In genomic region chr2:240856151-240856980, GRCh38 we compare ENCODE assay signal across 17 cellular contexts. TPM values are rescaled to one million over a fixed set of nuclear protein-coding genes. Genes with fewer than 3 reads are reported as not detected.
DNase-seq lines count a peak whose midpoint lies in the region; ATAC-seq and TF ChIP-seq lines count a peak whose summit lies in the region.
"Had no signal": no experiment of that assay in that cellular context is flagged by ENCODE, and none has a peak within 500 bp of the region (broad histone marks: within the 10 kb centered on the region; RNA-seq: fewer than 3 reads in every experiment).

No MANE protein-coding gene starts in this region.

- peaks cover 28% of the 10 kb centered on the region for H3K27me3 Mint-ChIP-seq in chondrocyte (ENCODE audit: low read depth)
- peaks cover 3% of the 10 kb centered on the region for H3K27me3 Mint-ChIP-seq in mesothelial cell of epicardium (ENCODE audit: low read depth)
- H3K27me3 Mint-ChIP-seq in activated naive CD8-positive, alpha-beta T cell treated with anti-CD3 and anti-CD28 coated beads for 36 hours: no peaks in the 10 kb centered on the region
- H3K27me3 Mint-ChIP-seq in activated CD4-positive, alpha-beta T cell treated with anti-CD3 and anti-CD28 coated beads for 36 hours: peaks cover 3% of the 10 kb centered on the region

- intact Hi-C loops in activated CD4-positive, alpha-beta T cell treated with anti-CD3 and anti-CD28 coated beads for 36 hours (cut with DNase I, micrococcal nuclease): no loop called here

- DNase-seq in GM12864 (ENCODE audit: low read depth) (no peak), M059J (ENCODE audit: low read depth) (peak; percentile 16), chondrocyte (ENCODE audit: low spot score) (peak; percentile 76), mesothelial cell of epicardium (ENCODE audit: low spot score in 2 of 2, unreplicated experiment in 2 of 2) (no peak), mesenteric fat pad (ENCODE audit: low spot score) (no peak)
- no peak for DNase-seq in activated naive CD8-positive, alpha-beta T cell treated with anti-CD3 and anti-CD28 coated beads for 36 hours
- no peak for DNase-seq in activated CD4-positive, alpha-beta T cell treated with anti-CD3 and anti-CD28 coated beads for 36 hours
- DNase-seq: activated CD4-positive, alpha-beta T cell treated with anti-CD3 and anti-CD28 coated beads, Interleukin-2, amount 50 U/mL, for 48 hours; activated naive CD4-positive, alpha-beta T cell treated with anti-CD3 and anti-CD28 coated beads for 36 hours; NCI-H1048; NCI-H526 treated with DMSO at 0.1 percent for 48 hours; stimulated activated CD4-positive, alpha-beta T cell treated with anti-CD3 and anti-CD28 coated beads, Interleukin-4, amount 100 ng/mL, for 4 hours; T-cell had no signal

- POLR2A ChIA-PET in activated CD4-positive, alpha-beta T cell treated with anti-CD3 and anti-CD28 coated beads for 36 hours (lab: Charles Lee): no interaction called here

- H3K27ac Mint-ChIP-seq in chondrocyte (ENCODE audit: unreplicated experiment) (no peak overlapping the region), mesothelial cell of epicardium (no peak overlapping the region)
- H3K27ac Mint-ChIP-seq in activated naive CD8-positive, alpha-beta T cell treated with anti-CD3 and anti-CD28 coated beads for 36 hours: no peak overlapping the region
- H3K27ac Mint-ChIP-seq in activated CD4-positive, alpha-beta T cell treated with anti-CD3 and anti-CD28 coated beads for 36 hours: no peak overlapping the region
- H3K27ac Mint-ChIP-seq: activated naive CD4-positive, alpha-beta T cell treated with anti-CD3 and anti-CD28 coated beads for 36 hours; T-cell had no signal

- H3K9me3 Mint-ChIP-seq in chondrocyte (ENCODE audit: low read depth): peaks cover 11% of the 10 kb centered on the region
- peaks cover 9% of the 10 kb centered on the region for H3K9me3 Mint-ChIP-seq in mesothelial cell of epicardium
- H3K9me3 Mint-ChIP-seq in activated naive CD8-positive, alpha-beta T cell treated with anti-CD3 and anti-CD28 coated beads for 36 hours: peaks cover 7% of the 10 kb centered on the region
- peaks cover 11% of the 10 kb centered on the region for H3K9me3 Mint-ChIP-seq in activated CD4-positive, alpha-beta T cell treated with anti-CD3 and anti-CD28 coated beads for 36 hours (ENCODE audit: low read depth)

- H3K4me3 ChIP-seq in GM12864 (ENCODE audit: low read depth, low read length): no peak overlapping the region

- TF ChIP-seq CTCF in GM12864 (IDR thresholded peaks at IDR 0.05; ENCODE audit: low read depth, low read length, missing control alignments) (peak; percentile 46), chondrocyte (IDR thresholded peaks at IDR 0.05) (peak; percentile 38), mesothelial cell of epicardium (IDR thresholded peaks at IDR 0.05; ENCODE audit: unreplicated experiment) (peak; percentile 32)

- CTCF ChIA-PET in activated CD4-positive, alpha-beta T cell treated with anti-CD3 and anti-CD28 coated beads for 36 hours (lab: Charles Lee): no interaction called here

- H3K4me1 Mint-ChIP-seq in chondrocyte (ENCODE audit: low read depth): no peaks in the 10 kb centered on the region
- H3K4me1 Mint-ChIP-seq in mesothelial cell of epicardium: peaks cover under 1% of the 10 kb centered on the region
- H3K4me1 Mint-ChIP-seq in activated naive CD8-positive, alpha-beta T cell treated with anti-CD3 and anti-CD28 coated beads for 36 hours: no peaks in the 10 kb centered on the region
- no peaks in the 10 kb centered on the region for H3K4me1 Mint-ChIP-seq in activated CD4-positive, alpha-beta T cell treated with anti-CD3 and anti-CD28 coated beads for 36 hours
- H3K4me1 Mint-ChIP-seq: T-cell had no signal

- ATAC-seq in HG03095 (IDR thresholded peaks at IDR 0.05; ENCODE audit: unreplicated experiment): no peak
- no peak for ATAC-seq in activated CD4-positive, alpha-beta T cell treated with anti-CD3 and anti-CD28 coated beads for 36 hours
- ATAC-seq: T-cell had no signal

- H3K36me3 Mint-ChIP-seq in chondrocyte (ENCODE audit: low read depth): no peaks in the 10 kb centered on the region
- no peaks in the 10 kb centered on the region for H3K36me3 Mint-ChIP-seq in mesothelial cell of epicardium
- H3K36me3 Mint-ChIP-seq in activated naive CD8-positive, alpha-beta T cell treated with anti-CD3 and anti-CD28 coated beads for 36 hours: no peaks in the 10 kb centered on the region
- H3K36me3 Mint-ChIP-seq in activated CD4-positive, alpha-beta T cell treated with anti-CD3 and anti-CD28 coated beads for 36 hours (ENCODE audit: low read depth): no peaks in the 10 kb centered on the region

- no peak overlapping the region for H3K4me3 Mint-ChIP-seq in chondrocyte (ENCODE audit: unreplicated experiment)
- H3K4me3 Mint-ChIP-seq in mesothelial cell of epicardium: no peak overlapping the region
- no peak overlapping the region for H3K4me3 Mint-ChIP-seq in activated naive CD8-positive, alpha-beta T cell treated with anti-CD3 and anti-CD28 coated beads for 36 hours
- no peak overlapping the region for H3K4me3 Mint-ChIP-seq in activated CD4-positive, alpha-beta T cell treated with anti-CD3 and anti-CD28 coated beads for 36 hours
- H3K4me3 Mint-ChIP-seq: activated naive CD4-positive, alpha-beta T cell treated with anti-CD3 and anti-CD28 coated beads for 36 hours; T-cell had no signal

RNA-seq across cellular contexts. Expression of gene AGXT, which starts 12.3 kb away (rescaled TPM):
- not detected in 2 replicates for total RNA-seq in M059J (2014; rRNA removed; shearing (Covaris generic))
- not detected in 3 replicates for total RNA-seq in chondrocyte
- not detected in 3 replicates for total RNA-seq in mesothelial cell of epicardium
- total RNA-seq in activated naive CD8-positive, alpha-beta T cell treated with anti-CD3 and anti-CD28 coated beads for 36 hours: not detected
- 0.32 TPM for total RNA-seq in mesenteric fat pad
- not detected for total RNA-seq in activated CD4-positive, alpha-beta T cell treated with anti-CD3 and anti-CD28 coated beads for 36 hours
- total RNA-seq: activated naive CD4-positive, alpha-beta T cell treated with anti-CD3 and anti-CD28 coated beads for 36 hours; dermis microvascular lymphatic vessel endothelial cell; glomerular endothelial cell had no signal

RNA-seq across cellular contexts. Expression of gene KIF1A, which starts 36.3 kb away (rescaled TPM):
- not detected in 2 replicates for total RNA-seq in M059J (2014; rRNA removed; shearing (Covaris generic))
- 15.2 to 63.5 TPM (median 60.0 TPM) in 3 replicates for total RNA-seq in chondrocyte
- 46.2 to 49.5 TPM (median 48.9 TPM) in 3 replicates for total RNA-seq in mesothelial cell of epicardium
- 1 to 10 TPM; 7.7 to 8.2 TPM for total RNA-seq in activated naive CD8-positive, alpha-beta T cell treated with anti-CD3 and anti-CD28 coated beads for 36 hours
- total RNA-seq in mesenteric fat pad: not detected
- 1 to 10 TPM; 4.6 to 8.2 TPM for total RNA-seq in activated CD4-positive, alpha-beta T cell treated with anti-CD3 and anti-CD28 coated beads for 36 hours

RNA-seq across cellular contexts. Expression of gene MAB21L4, which starts 39.6 kb away (rescaled TPM):
- not detected in 2 replicates for total RNA-seq in M059J (2014; rRNA removed; shearing (Covaris generic))
- not detected in 3 replicates for total RNA-seq in chondrocyte
- total RNA-seq in mesothelial cell of epicardium: 2.0 to 3.2 TPM (median 2.4 TPM) in 3 replicates
- not detected for total RNA-seq in activated naive CD8-positive, alpha-beta T cell treated with anti-CD3 and anti-CD28 coated beads for 36 hours
- not detected for total RNA-seq in mesenteric fat pad
- not detected for total RNA-seq in activated CD4-positive, alpha-beta T cell treated with anti-CD3 and anti-CD28 coated beads for 36 hours
- total RNA-seq: activated naive CD4-positive, alpha-beta T cell treated with anti-CD3 and anti-CD28 coated beads for 36 hours; dermis microvascular lymphatic vessel endothelial cell; glomerular endothelial cell; T-cell had no signal

RNA-seq across cellular contexts. Expression of gene CROCC2, which starts 49.8 kb away (rescaled TPM):
- not detected in 2 replicates for total RNA-seq in M059J (2014; rRNA removed; shearing (Covaris generic))
- total RNA-seq in chondrocyte (not detected in 3 replicates), mesothelial cell of epicardium (0.16 to 0.32 TPM (median 0.16 TPM) in 3 replicates), mesenteric fat pad (not detected)
- total RNA-seq in activated naive CD8-positive, alpha-beta T cell treated with anti-CD3 and anti-CD28 coated beads for 36 hours: not detected
- not detected for total RNA-seq in activated CD4-positive, alpha-beta T cell treated with anti-CD3 and anti-CD28 coated beads for 36 hours
- total RNA-seq: activated naive CD4-positive, alpha-beta T cell treated with anti-CD3 and anti-CD28 coated beads for 36 hours; Caco-2; dermis microvascular lymphatic vessel endothelial cell; glomerular endothelial cell; T-cell had no signal

Comparison
In these comparisons a context has a peak if more than half of its experiments do, and no peak if none do; other contexts are left out.
1. DNase-seq: peak in M059J (single experiment) and chondrocyte (single experiment); none in GM12864 (single experiment), mesothelial cell of epicardium (0 of 2), activated naive CD8-positive, alpha-beta T cell treated with anti-CD3 and anti-CD28 coated beads for 36 hours (single experiment), mesenteric fat pad (single experiment) and activated CD4-positive, alpha-beta T cell treated with anti-CD3 and anti-CD28 coated beads for 36 hours (single experiment).
2. Peak in every context shown above with its lines, with median percentiles within 50 percentile points of each other: CTCF ChIP-seq.